ENCODE assay signal across 2 cellular contexts in genomic region chr9:136657975-136658848, GRCh38.
A peak's percentile ranks its signal among the peaks of the same experiment; 100 is the strongest.
TF ChIP-seq lines count a peak whose summit lies in the region.

No MANE protein-coding gene starts in this region.

TF ChIP-seq in GM23338, 12 proteins besides CTCF, POLR2A, EP300 and RAD21 (continued from another document):
- TF ChIP-seq REST (IDR thresholded peaks at IDR 0.05; ENCODE audit: unreplicated experiment) (no peak), STAT1 (IDR thresholded peaks at IDR 0.05; ENCODE audit: unreplicated experiment) (no peak), CREB1 (CRISPR knock-in tag; IDR thresholded peaks at IDR 0.05; ENCODE audit: low read depth) (no peak), EZH2 (IDR thresholded peaks at IDR 0.05; ENCODE audit: low read depth, unreplicated experiment) (no peak), ZNF462 (CRISPR knock-in tag; IDR thresholded peaks at IDR 0.05) (no peak), ETS1 (IDR thresholded peaks at IDR 0.05) (no peak)
TF ChIP-seq in GM23338: peak in this region for 0.

TF ChIP-seq in liver, 16 proteins besides CTCF, POLR2A, EP300 and RAD21 (continued from another document):
- TF ChIP-seq MAX (IDR thresholded peaks at IDR 0.05) (no peak), FOXA2 (IDR thresholded peaks at IDR 0.05) (no peak), JUND (IDR thresholded peaks at IDR 0.05) (no peak), RXRA (IDR thresholded peaks at IDR 0.05) (peak in 1 of 2 donors; percentile 23), ZBTB33 (IDR thresholded peaks at IDR 0.05) (no peak), ATF3 (IDR thresholded peaks at IDR 0.05) (no peak), REST (IDR thresholded peaks at IDR 0.05) (no peak), EGR1 (IDR thresholded peaks at IDR 0.05; ENCODE audit: low read depth in 2 of 2) (no peak), YY1 (IDR thresholded peaks at IDR 0.05) (no peak), NR2F2 (IDR thresholded peaks at IDR 0.05) (no peak), SP1 (IDR thresholded peaks at IDR 0.05) (no peak)
